In the genomic region with DNA sequence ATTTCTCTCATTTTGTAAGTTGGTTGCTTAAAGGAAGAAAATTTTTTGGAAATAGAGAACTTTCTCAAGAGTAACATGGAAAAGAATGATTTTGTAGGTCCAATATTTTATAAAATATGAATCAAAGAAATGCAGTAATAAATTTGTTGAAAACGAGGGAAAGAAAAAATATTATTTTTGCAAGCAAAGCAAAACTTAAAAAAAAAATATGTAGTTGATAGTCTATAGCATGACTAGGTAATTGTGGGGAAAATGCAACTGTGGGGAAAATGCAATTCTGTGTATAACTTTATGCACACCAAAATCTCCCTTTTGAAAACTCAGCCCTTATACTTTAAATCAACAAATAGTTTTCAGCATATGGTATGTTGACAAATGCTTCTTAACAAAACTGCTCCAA, we compare ENCODE assay signal across 26 cellular contexts.
"Had no signal": no experiment of that assay in that cellular context is flagged by ENCODE, and none has a peak within 500 bp of the region (broad histone marks: within the 10 kb centered on the region; RNA-seq: fewer than 3 reads in every experiment).

No MANE protein-coding gene starts in this region.

- H3K4me1 ChIP-seq: colonic mucosa, esophagus squamous epithelium, gastrocnemius medialis, heart right ventricle, left lung, lower lobe of right lung had no signal

- H3K9me3 ChIP-seq: colonic mucosa, esophagus squamous epithelium, gastrocnemius medialis, heart right ventricle, left lung, lower lobe of right lung, mucosa of descending colon had no signal

- FAIRE-seq: endometrium, islet of Langerhans, keratinocyte had no signal

- H3K27me3 ChIP-seq: colonic mucosa, esophagus squamous epithelium, gastrocnemius medialis, heart right ventricle, left lung had no signal

- H3K36me3 ChIP-seq: colonic mucosa, esophagus squamous epithelium, gastrocnemius medialis, heart right ventricle, left lung, lower lobe of right lung had no signal

- H3K27ac ChIP-seq: colonic mucosa, epithelial cell of prostate, esophagus squamous epithelium, gastrocnemius medialis, heart right ventricle, left lung, lower lobe of right lung had no signal

- ATAC-seq: effector memory CD8-positive, alpha-beta T cell; esophagus mucosa; gastrocnemius medialis; heart right ventricle; left cardiac atrium; left lung; left ventricle myocardium superior; lower lobe of right lung; mucosa of descending colon had no signal

- H3K4me3 ChIP-seq: colonic mucosa, esophagus squamous epithelium, gastrocnemius medialis, heart right ventricle, left lung, lower lobe of right lung, mucosa of descending colon had no signal

- DNase-seq: colonic mucosa; cortex of kidney; effector CD8-positive, alpha-beta T cell; effector memory CD8-positive, alpha-beta T cell; endodermal cell; erythroblast; esophagus squamous epithelium; foreskin fibroblast; foreskin melanocyte; gastrocnemius medialis; glutamatergic neuron; head of caudate nucleus; heart right ventricle; hippocampal formation; left cardiac atrium; left lung; left ventricle myocardium superior; lower lobe of right lung; mesenchymal stem cell; mucosa of descending colon; naive B cell had no signal
